ENCODE assay signal across 1 cellular context in genomic region chr20:34363062-34364012, GRCh38.
TF ChIP-seq lines count a peak whose summit lies in the region.

TSS of gene ITCH (plus strand) at chr20:34363273. CDS start at chr20:34393812, 30,539 bp downstream.

TF ChIP-seq in HepG2, 621 proteins besides CTCF, POLR2A, EP300 and RAD21 (continued from another document and continues in another):
- TF ChIP-seq HMGXB3 (CRISPR knock-in tag; IDR thresholded peaks at IDR 0.05; ENCODE audit: borderline replicate concordance) (peak; percentile 89), TBX2 (CRISPR knock-in tag; IDR thresholded peaks at IDR 0.05; ENCODE audit: borderline replicate concordance) (0 out of 2 replicates have a peak, but pooled peaks have one; percentile 13), YEATS2 (CRISPR knock-in tag; IDR thresholded peaks at IDR 0.05; ENCODE audit: borderline replicate concordance) (peak; percentile 38; the same call in 1 of the 2 replicates), NCOA2 (CRISPR knock-in tag; IDR thresholded peaks at IDR 0.05) (no peak), ZNF737 (CRISPR knock-in tag; IDR thresholded peaks at IDR 0.05; ENCODE audit: borderline replicate concordance) (0 out of 2 replicates have a peak, but pooled peaks have one; percentile 27), MXD4 (CRISPR knock-in tag; IDR thresholded peaks at IDR 0.05) (peak; percentile 45; the same call in 1 of the 2 replicates), FOXP1 (IDR thresholded peaks at IDR 0.05) (no peak), FOXP1 (CRISPR knock-in tag; IDR thresholded peaks at IDR 0.05) (no peak), ZNF282 (IDR thresholded peaks at IDR 0.05; ENCODE audit: partially characterized antibody) (no peak), ARNT (IDR thresholded peaks at IDR 0.05) (no peak), ELF4 (CRISPR knock-in tag; IDR thresholded peaks at IDR 0.05; ENCODE audit: borderline replicate concordance) (peak; percentile 40), TSC22D2 (CRISPR knock-in tag; IDR thresholded peaks at IDR 0.05; ENCODE audit: borderline replicate concordance) (peak; percentile 81; the same call in 1 of the 2 replicates), ZNF460 (CRISPR knock-in tag; IDR thresholded peaks at IDR 0.05; ENCODE audit: borderline replicate concordance) (no peak), SRSF1 (optimal IDR thresholded peaks at IDR 0.05; ENCODE audit: low read depth, low read length) (peak; percentile 94), MAF1 (CRISPR knock-in tag; IDR thresholded peaks at IDR 0.05; ENCODE audit: borderline replicate concordance) (peak; percentile 85), NFIB (CRISPR knock-in tag; IDR thresholded peaks at IDR 0.05; ENCODE audit: borderline replicate concordance) (no peak), ZMAT5 (CRISPR knock-in tag; IDR thresholded peaks at IDR 0.05; ENCODE audit: borderline replicate concordance, low read depth) (no peak), ASH2L (IDR thresholded peaks at IDR 0.05; ENCODE audit: insufficient read length, low read depth, low read length) (peak; percentile 94), RXRA (CRISPR knock-in tag; IDR thresholded peaks at IDR 0.05) (no peak; the same call in 1 of the 2 replicates), NKX3-1 (CRISPR knock-in tag; IDR thresholded peaks at IDR 0.05) (peak; percentile 57; the same call in 1 of the 2 replicates), ARNT2 (CRISPR knock-in tag; IDR thresholded peaks at IDR 0.05; ENCODE audit: low read depth) (no peak; the same call in 1 of the 2 replicates), ZNF121 (CRISPR knock-in tag; IDR thresholded peaks at IDR 0.05) (0 out of 2 replicates have a peak, but pooled peaks have one; percentile 35), MED1 (CRISPR knock-in tag; IDR thresholded peaks at IDR 0.05) (peak; percentile 58), PHF5A (CRISPR knock-in tag; IDR thresholded peaks at IDR 0.05; ENCODE audit: low read depth, unreplicated experiment) (peak; percentile 52), MEIS2 (CRISPR knock-in tag; IDR thresholded peaks at IDR 0.05) (peak; percentile 48), ARNTL (CRISPR knock-in tag; IDR thresholded peaks at IDR 0.05) (peak; percentile 20; the same call in 1 of the 2 replicates), POLR2G (IDR thresholded peaks at IDR 0.05; ENCODE audit: low read depth, low read length) (peak; percentile 98), NR1H2 (CRISPR knock-in tag; IDR thresholded peaks at IDR 0.05; ENCODE audit: borderline replicate concordance, low read depth) (peak; percentile 82; the same call in 1 of the 2 replicates), NFYC (CRISPR knock-in tag; IDR thresholded peaks at IDR 0.05) (peak; percentile 13), ZNF777 (CRISPR knock-in tag; IDR thresholded peaks at IDR 0.05) (peak; percentile 98; the same call in 1 of the 2 replicates), ZC3H13 (CRISPR knock-in tag; IDR thresholded peaks at IDR 0.05) (0 out of 2 replicates have a peak, but pooled peaks have one; percentile 17)
- TF ChIP-seq, protein P1, sequence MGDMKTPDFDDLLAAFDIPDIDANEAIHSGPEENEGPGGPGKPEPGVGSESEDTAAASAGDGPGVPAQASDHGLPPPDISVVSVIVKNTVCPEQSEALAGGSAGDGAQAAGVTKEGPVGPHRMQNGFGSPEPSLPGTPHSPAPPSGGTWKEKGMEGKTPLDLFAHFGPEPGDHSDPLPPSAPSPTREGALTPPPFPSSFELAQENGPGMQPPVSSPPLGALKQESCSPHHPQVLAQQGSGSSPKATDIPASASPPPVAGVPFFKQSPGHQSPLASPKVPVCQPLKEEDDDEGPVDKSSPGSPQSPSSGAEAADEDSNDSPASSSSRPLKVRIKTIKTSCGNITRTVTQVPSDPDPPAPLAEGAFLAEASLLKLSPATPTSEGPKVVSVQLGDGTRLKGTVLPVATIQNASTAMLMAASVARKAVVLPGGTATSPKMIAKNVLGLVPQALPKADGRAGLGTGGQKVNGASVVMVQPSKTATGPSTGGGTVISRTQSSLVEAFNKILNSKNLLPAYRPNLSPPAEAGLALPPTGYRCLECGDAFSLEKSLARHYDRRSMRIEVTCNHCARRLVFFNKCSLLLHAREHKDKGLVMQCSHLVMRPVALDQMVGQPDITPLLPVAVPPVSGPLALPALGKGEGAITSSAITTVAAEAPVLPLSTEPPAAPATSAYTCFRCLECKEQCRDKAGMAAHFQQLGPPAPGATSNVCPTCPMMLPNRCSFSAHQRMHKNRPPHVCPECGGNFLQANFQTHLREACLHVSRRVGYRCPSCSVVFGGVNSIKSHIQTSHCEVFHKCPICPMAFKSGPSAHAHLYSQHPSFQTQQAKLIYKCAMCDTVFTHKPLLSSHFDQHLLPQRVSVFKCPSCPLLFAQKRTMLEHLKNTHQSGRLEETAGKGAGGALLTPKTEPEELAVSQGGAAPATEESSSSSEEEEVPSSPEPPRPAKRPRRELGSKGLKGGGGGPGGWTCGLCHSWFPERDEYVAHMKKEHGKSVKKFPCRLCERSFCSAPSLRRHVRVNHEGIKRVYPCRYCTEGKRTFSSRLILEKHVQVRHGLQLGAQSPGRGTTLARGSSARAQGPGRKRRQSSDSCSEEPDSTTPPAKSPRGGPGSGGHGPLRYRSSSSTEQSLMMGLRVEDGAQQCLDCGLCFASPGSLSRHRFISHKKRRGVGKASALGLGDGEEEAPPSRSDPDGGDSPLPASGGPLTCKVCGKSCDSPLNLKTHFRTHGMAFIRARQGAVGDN (CRISPR knock-in tag; IDR thresholded peaks at IDR 0.05) = peak; percentile 74
- TF ChIP-seq, protein P2, sequence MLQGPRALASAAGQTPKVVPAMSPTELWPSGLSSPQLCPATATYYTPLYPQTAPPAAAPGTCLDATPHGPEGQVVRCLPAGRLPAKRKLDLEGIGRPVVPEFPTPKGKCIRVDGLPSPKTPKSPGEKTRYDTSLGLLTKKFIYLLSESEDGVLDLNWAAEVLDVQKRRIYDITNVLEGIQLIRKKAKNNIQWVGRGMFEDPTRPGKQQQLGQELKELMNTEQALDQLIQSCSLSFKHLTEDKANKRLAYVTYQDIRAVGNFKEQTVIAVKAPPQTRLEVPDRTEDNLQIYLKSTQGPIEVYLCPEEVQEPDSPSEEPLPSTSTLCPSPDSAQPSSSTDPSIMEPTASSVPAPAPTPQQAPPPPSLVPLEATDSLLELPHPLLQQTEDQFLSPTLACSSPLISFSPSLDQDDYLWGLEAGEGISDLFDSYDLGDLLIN (CRISPR knock-in tag; IDR thresholded peaks at IDR 0.05; ENCODE audit: borderline replicate concordance) = 0 out of 2 replicates have a peak, but pooled peaks have one; percentile 28
- TF ChIP-seq, protein P3, sequence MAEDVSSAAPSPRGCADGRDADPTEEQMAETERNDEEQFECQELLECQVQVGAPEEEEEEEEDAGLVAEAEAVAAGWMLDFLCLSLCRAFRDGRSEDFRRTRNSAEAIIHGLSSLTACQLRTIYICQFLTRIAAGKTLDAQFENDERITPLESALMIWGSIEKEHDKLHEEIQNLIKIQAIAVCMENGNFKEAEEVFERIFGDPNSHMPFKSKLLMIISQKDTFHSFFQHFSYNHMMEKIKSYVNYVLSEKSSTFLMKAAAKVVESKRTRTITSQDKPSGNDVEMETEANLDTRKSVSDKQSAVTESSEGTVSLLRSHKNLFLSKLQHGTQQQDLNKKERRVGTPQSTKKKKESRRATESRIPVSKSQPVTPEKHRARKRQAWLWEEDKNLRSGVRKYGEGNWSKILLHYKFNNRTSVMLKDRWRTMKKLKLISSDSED (CRISPR knock-in tag; IDR thresholded peaks at IDR 0.05) = peak; percentile 87; the same call in 1 of the 2 replicates
- TF ChIP-seq, protein P4, sequence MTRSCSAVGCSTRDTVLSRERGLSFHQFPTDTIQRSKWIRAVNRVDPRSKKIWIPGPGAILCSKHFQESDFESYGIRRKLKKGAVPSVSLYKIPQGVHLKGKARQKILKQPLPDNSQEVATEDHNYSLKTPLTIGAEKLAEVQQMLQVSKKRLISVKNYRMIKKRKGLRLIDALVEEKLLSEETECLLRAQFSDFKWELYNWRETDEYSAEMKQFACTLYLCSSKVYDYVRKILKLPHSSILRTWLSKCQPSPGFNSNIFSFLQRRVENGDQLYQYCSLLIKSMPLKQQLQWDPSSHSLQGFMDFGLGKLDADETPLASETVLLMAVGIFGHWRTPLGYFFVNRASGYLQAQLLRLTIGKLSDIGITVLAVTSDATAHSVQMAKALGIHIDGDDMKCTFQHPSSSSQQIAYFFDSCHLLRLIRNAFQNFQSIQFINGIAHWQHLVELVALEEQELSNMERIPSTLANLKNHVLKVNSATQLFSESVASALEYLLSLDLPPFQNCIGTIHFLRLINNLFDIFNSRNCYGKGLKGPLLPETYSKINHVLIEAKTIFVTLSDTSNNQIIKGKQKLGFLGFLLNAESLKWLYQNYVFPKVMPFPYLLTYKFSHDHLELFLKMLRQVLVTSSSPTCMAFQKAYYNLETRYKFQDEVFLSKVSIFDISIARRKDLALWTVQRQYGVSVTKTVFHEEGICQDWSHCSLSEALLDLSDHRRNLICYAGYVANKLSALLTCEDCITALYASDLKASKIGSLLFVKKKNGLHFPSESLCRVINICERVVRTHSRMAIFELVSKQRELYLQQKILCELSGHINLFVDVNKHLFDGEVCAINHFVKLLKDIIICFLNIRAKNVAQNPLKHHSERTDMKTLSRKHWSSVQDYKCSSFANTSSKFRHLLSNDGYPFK (CRISPR knock-in tag; IDR thresholded peaks at IDR 0.05; ENCODE audit: borderline replicate concordance) = peak; percentile 84; the same call in 1 of the 2 replicates
- TF ChIP-seq, protein P5, sequence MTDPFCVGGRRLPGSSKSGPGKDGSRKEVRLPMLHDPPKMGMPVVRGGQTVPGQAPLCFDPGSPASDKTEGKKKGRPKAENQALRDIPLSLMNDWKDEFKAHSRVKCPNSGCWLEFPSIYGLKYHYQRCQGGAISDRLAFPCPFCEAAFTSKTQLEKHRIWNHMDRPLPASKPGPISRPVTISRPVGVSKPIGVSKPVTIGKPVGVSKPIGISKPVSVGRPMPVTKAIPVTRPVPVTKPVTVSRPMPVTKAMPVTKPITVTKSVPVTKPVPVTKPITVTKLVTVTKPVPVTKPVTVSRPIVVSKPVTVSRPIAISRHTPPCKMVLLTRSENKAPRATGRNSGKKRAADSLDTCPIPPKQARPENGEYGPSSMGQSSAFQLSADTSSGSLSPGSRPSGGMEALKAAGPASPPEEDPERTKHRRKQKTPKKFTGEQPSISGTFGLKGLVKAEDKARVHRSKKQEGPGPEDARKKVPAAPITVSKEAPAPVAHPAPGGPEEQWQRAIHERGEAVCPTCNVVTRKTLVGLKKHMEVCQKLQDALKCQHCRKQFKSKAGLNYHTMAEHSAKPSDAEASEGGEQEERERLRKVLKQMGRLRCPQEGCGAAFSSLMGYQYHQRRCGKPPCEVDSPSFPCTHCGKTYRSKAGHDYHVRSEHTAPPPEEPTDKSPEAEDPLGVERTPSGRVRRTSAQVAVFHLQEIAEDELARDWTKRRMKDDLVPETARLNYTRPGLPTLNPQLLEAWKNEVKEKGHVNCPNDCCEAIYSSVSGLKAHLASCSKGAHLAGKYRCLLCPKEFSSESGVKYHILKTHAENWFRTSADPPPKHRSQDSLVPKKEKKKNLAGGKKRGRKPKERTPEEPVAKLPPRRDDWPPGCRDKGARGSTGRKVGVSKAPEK (CRISPR knock-in tag; IDR thresholded peaks at IDR 0.05; ENCODE audit: borderline replicate concordance) = peak; percentile 6; the same call in 1 of the 2 replicates
- TF ChIP-seq, protein P6, sequence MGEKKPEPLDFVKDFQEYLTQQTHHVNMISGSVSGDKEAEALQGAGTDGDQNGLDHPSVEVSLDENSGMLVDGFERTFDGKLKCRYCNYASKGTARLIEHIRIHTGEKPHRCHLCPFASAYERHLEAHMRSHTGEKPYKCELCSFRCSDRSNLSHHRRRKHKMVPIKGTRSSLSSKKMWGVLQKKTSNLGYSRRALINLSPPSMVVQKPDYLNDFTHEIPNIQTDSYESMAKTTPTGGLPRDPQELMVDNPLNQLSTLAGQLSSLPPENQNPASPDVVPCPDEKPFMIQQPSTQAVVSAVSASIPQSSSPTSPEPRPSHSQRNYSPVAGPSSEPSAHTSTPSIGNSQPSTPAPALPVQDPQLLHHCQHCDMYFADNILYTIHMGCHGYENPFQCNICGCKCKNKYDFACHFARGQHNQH (CRISPR knock-in tag; IDR thresholded peaks at IDR 0.05) = peak; percentile 91
- TF ChIP-seq, protein P7, sequence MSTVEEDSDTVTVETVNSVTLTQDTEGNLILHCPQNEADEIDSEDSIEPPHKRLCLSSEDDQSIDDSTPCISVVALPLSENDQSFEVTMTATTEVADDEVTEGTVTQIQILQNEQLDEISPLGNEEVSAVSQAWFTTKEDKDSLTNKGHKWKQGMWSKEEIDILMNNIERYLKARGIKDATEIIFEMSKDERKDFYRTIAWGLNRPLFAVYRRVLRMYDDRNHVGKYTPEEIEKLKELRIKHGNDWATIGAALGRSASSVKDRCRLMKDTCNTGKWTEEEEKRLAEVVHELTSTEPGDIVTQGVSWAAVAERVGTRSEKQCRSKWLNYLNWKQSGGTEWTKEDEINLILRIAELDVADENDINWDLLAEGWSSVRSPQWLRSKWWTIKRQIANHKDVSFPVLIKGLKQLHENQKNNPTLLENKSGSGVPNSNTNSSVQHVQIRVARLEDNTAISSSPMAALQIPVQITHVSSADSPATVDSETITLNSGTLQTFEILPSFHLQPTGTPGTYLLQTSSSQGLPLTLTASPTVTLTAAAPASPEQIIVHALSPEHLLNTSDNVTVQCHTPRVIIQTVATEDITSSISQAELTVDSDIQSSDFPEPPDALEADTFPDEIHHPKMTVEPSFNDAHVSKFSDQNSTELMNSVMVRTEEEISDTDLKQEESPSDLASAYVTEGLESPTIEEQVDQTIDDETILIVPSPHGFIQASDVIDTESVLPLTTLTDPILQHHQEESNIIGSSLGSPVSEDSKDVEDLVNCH (CRISPR knock-in tag; IDR thresholded peaks at IDR 0.05) = no peak
